In genomic region chr12:130945793-130946492, GRCh38 we compare ENCODE assay signal across 18 cellular contexts. TPM values are rescaled to one million over a fixed set of nuclear protein-coding genes. Genes with fewer than 3 reads are reported as not detected.
A peak's percentile ranks its signal among the peaks of the same experiment; 100 is the strongest.
DNase-seq lines count a peak whose midpoint lies in the region; ATAC-seq and TF ChIP-seq lines count a peak whose summit lies in the region.
"Had no signal": no experiment of that assay in that cellular context is flagged by ENCODE, and none has a peak within 500 bp of the region (broad histone marks: within the 10 kb centered on the region; RNA-seq: fewer than 3 reads in every experiment).

No MANE protein-coding gene starts in this region.

- peaks cover 0 to 2% of the 10 kb centered on the region in 2 donors for H3K9me3 ChIP-seq in lung (ENCODE audit: control insufficient read depth in 2 of 2, insufficient read depth in 1 of 2, low read length in 1 of 2)

- H3K4me3 Mint-ChIP-seq in type B pancreatic cell = no peak overlapping the region
- H3K4me3 Mint-ChIP-seq: activated CD4-positive, alpha-beta T cell treated with anti-CD3 and anti-CD28 coated beads, Interleukin-2, amount 10 ng/mL, durations not matched to agents 7 days and 5 days had no signal

- H3K27ac Mint-ChIP-seq in type B pancreatic cell = peak overlapping the region; percentile 48
- H3K27ac Mint-ChIP-seq: activated CD4-positive, alpha-beta T cell treated with anti-CD3 and anti-CD28 coated beads, Interleukin-2, amount 10 ng/mL, durations not matched to agents 7 days and 5 days had no signal

- in situ Hi-C loops in G401 (cut with HindIII; ENCODE audit: low sequenced_read_pairs) = no loop called here

- DNase-seq in NCI-H226 = peak; percentile 73
- DNase-seq in fibroblast of mammary gland (ENCODE audit: low read depth) = peak; percentile 19
- no peak for DNase-seq in lung (ENCODE audit: low spot score)
- DNase-seq in type B pancreatic cell (ENCODE audit: extremely low spot score, unreplicated experiment) = no peak
- DNase-seq in G401 (ENCODE audit: low spot score) = no peak
- DNase-seq in OCI-M2 (lab: John Stamatoyannopoulos, UW; ENCODE audit: unreplicated experiment) = no peak
- no peak for DNase-seq in glomerular visceral epithelial cell (ENCODE audit: extremely low spot score)
- no peak for DNase-seq in NCI-H345 treated with DMSO at 0.1 percent for 48 hours (lab: John Stamatoyannopoulos, UW; ENCODE audit: unreplicated experiment)
- DNase-seq: activated CD4-positive, alpha-beta T cell treated with anti-CD3 and anti-CD28 coated beads, Interleukin-2, amount 10 ng/mL, durations not matched to agents 7 days and 5 days; activated naive CD4-positive, alpha-beta T cell treated with Interleukin-2 at 50 U/mL for 16 hours; cortex of kidney; H7; NCI-H1105 treated with DMSO at 0.1 percent for 48 hours; SK-N-SH had no signal

- peaks cover 7% of the 10 kb centered on the region for H3K27me3 Mint-ChIP-seq in type B pancreatic cell

- H3K4me3 ChIP-seq in fibroblast of mammary gland (ENCODE audit: control insufficient read depth, low read depth, low read length) (no peak overlapping the region), lung (no peak overlapping the region)
- H3K4me3 ChIP-seq: BLaER1, hepatocyte, mucosa of descending colon had no signal

- H3K36me3 Mint-ChIP-seq in type B pancreatic cell = peaks cover 4% of the 10 kb centered on the region

- H3K27ac ChIP-seq in lung (ENCODE audit: low read depth in 1 of 2, low read length in 1 of 2) = peak overlapping the region in 1 of 2 donors; percentile 77
- H3K27ac ChIP-seq: BLaER1, hepatocyte had no signal

- WGBS in lung, 2 donors = 59 to 78% methylated on average over 7 of the region's 7 CpGs

- H3K4me1 ChIP-seq in lung (ENCODE audit: control insufficient read depth in 2 of 2, insufficient read depth in 2 of 2, low read length in 2 of 2) = peaks cover 0 to 5% of the 10 kb centered on the region in 2 donors
- H3K4me1 ChIP-seq: BLaER1 had no signal

- no peak for TF ChIP-seq CTCF in fibroblast of mammary gland (conservative IDR thresholded peaks at IDR 0.05; ENCODE audit: control insufficient read depth, insufficient read depth, low read depth, low read length)
- TF ChIP-seq CTCF in lung (IDR thresholded peaks at IDR 0.05; ENCODE audit: control extremely low read depth, extremely low read depth) = no peak
- no peak for TF ChIP-seq CTCF in type B pancreatic cell (conservative IDR thresholded peaks at IDR 0.05)

- no peaks in the 10 kb centered on the region for H3K36me3 ChIP-seq in lung (ENCODE audit: control insufficient read depth in 2 of 2, insufficient read depth in 2 of 2, low read length in 2 of 2)
- H3K36me3 ChIP-seq: BLaER1 had no signal

- no peaks in the 10 kb centered on the region for H3K27me3 ChIP-seq in lung (ENCODE audit: control insufficient read depth, insufficient read depth)
- H3K27me3 ChIP-seq: BLaER1, hepatocyte had no signal

- H3K9me3 Mint-ChIP-seq in type B pancreatic cell = peaks cover 7% of the 10 kb centered on the region

- peak; percentile 16 for ATAC-seq in lung (ENCODE audit: insufficient read depth, low FRiP score)
- ATAC-seq: mucosa of descending colon, Panc1 had no signal

- H3K4me1 Mint-ChIP-seq in type B pancreatic cell (ENCODE audit: unreplicated experiment) = no peaks in the 10 kb centered on the region
- H3K4me1 Mint-ChIP-seq: activated CD4-positive, alpha-beta T cell treated with anti-CD3 and anti-CD28 coated beads, Interleukin-2, amount 10 ng/mL, durations not matched to agents 7 days and 5 days had no signal

RNA-seq across cellular contexts. Expression of gene ADGRD1, which starts 7.8 kb away (rescaled TPM):
- total RNA-seq in lung (10 to 100 TPM; 66.2 to 85.6 TPM), type B pancreatic cell (ENCODE audit: low replicate concordance) (2.6 and 11.0 TPM in 2 replicates)
- polyA plus RNA-seq in lung = 10 to 100 TPM; 23.5 to 27.2 TPM
- total RNA-seq in G401 (2014; rRNA removed; shearing (Covaris generic)) = 0.51 TPM in 1 of 2 replicates, not detected in the other
- polyA plus RNA-seq: SK-N-SH had no signal

Comparison
In these comparisons a context has a peak if more than half of its experiments do, and no peak if none do; other contexts are left out.
1. DNase-seq: peak in NCI-H226 (single experiment) and fibroblast of mammary gland (single experiment); none in lung (single experiment), type B pancreatic cell (single experiment), G401 (single experiment), OCI-M2 (single experiment), glomerular visceral epithelial cell (single experiment) and NCI-H345 treated with DMSO at 0.1 percent for 48 hours (single experiment).